In the genomic region with DNA sequence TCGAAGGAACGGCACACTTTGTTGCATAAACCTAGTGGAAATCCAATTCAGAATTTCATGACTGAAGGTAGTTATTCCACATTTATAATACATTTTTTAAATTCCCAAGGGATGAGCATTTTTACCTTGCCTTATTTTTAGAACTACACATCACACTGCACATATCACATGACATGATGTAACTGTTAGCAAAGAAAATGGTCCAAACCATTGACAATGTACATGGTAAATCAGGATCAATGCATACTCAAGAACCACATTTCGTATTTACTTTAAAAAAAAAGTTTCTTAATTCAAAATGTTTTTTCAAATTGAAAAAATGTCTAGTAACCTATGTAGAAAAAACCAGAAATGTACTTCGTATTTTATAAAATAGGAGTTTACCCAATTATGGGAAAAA, we compare ENCODE assay signal across 9 cellular contexts. TPM values are rescaled to one million over a fixed set of nuclear protein-coding genes. Genes with fewer than 3 reads are reported as not detected.
DNase-seq lines count a peak whose midpoint lies in the region; ATAC-seq and TF ChIP-seq lines count a peak whose summit lies in the region.
"Had no signal": no experiment of that assay in that cellular context is flagged by ENCODE, and none has a peak within 500 bp of the region (broad histone marks: within the 10 kb centered on the region; RNA-seq: fewer than 3 reads in every experiment).

No MANE protein-coding gene starts in this region.

- H3K9me2 ChIP-seq in SK-N-SH: no peaks in the 10 kb centered on the region

- H3K4me3 ChIP-seq in SK-N-SH (ENCODE audit: low read depth in 2 of 2, low read length in 1 of 2) (peak overlapping the region; percentile 76 to 93; a peak in 3 of 4 replicates), right cardiac atrium (ENCODE audit: low read length) (peak overlapping the region; percentile 40)

- no peak for TF ChIP-seq CTCF in SK-N-SH (IDR thresholded peaks at IDR 0.05)

- 64% methylated on average over 4 of the region's 4 CpGs for WGBS in SK-N-SH (ENCODE audit: low lambda C conversion rate)
- 33% methylated on average over 4 of the region's 4 CpGs for WGBS in right cardiac atrium

- peak overlapping the region; percentile 95 for H3K9ac ChIP-seq in SK-N-SH

- POLR2A ChIA-PET in SK-N-SH (lab: Yijun Ruan, JAX): no interaction called here

- peaks cover 76% of the 10 kb centered on the region for H4K20me1 ChIP-seq in SK-N-SH (ENCODE audit: insufficient read depth)

- H3K27me3 Mint-ChIP-seq in activated T-helper 1 cell treated with anti-CD3 and anti-CD28 coated beads, Interleukin-12 subunit alpha, Interleukin-12 subunit beta, Interleukin-2, Interleukin-4 antibody, amounts not matched to agents 30 ng/mL and 10 ng/mL and 1 ng/mL, durations not matched to agents 14 hours and 24 hours and 36 hours (ENCODE audit: insufficient read depth): no peaks in the 10 kb centered on the region
- no peaks in the 10 kb centered on the region for H3K27me3 Mint-ChIP-seq in stimulated activated naive B cell treated with anti-CD40 and anti-IgM and Interleukin-4, amounts not matched to agents 10 μg/mL and 1 μg/mL and 100 μg/mL, for 72 hours

- H3K27me3 ChIP-seq in SK-N-SH (ENCODE audit: insufficient read depth): no peaks in the 10 kb centered on the region
- no peaks in the 10 kb centered on the region for H3K27me3 ChIP-seq in right cardiac atrium (ENCODE audit: control insufficient read depth, insufficient read depth)

- intact Hi-C loops in activated T-helper 1 cell treated with anti-CD3 and anti-CD28 coated beads, Interleukin-12 subunit alpha, Interleukin-12 subunit beta, Interleukin-2, Interleukin-4 antibody, amounts not matched to agents 30 ng/mL and 10 ng/mL and 1 ng/mL, durations not matched to agents 14 hours and 24 hours and 36 hours (cut with micrococcal nuclease): loop anchor here (2.0 to 10.0 kb wide), 5 partner anchors 34 to 1296 kb away; a partner anchor contains a TSS
- intact Hi-C loops in right cardiac atrium (cut with DNase I): loop anchor here in 3 of 4 donors (5.0 to 10.0 kb wide), 3 partner anchors 128 to 146 kb away; no protein-coding TSS in a partner anchor

- CTCF ChIA-PET in SK-N-SH (lab: Yijun Ruan, JAX): no interaction called here

- DNase-seq in SK-N-SH (no peak), right cardiac atrium (no peak), NCI-H2107 (lab: John Stamatoyannopoulos, UW) (no peak)
- no peak for DNase-seq in activated T-helper 1 cell treated with anti-CD3 and anti-CD28 coated beads, Interleukin-12 subunit alpha, Interleukin-12 subunit beta, Interleukin-2, Interleukin-4 antibody, amounts not matched to agents 30 ng/mL and 10 ng/mL and 1 ng/mL, durations not matched to agents 14 hours and 24 hours and 36 hours (ENCODE audit: low spot score)
- DNase-seq in stimulated activated naive B cell treated with anti-CD40 and anti-IgM and Interleukin-4, amounts not matched to agents 10 μg/mL and 1 μg/mL and 100 μg/mL, for 72 hours: no peak
- DNase-seq: activated CD4-positive, alpha-beta T cell treated with anti-CD3 and anti-CD28 coated beads, Interleukin-2, amount 50 U/mL, for 1 hour had no signal

- no peaks in the 10 kb centered on the region for H3K9me3 ChIP-seq in SK-N-SH
- H3K9me3 ChIP-seq in right cardiac atrium (ENCODE audit: control insufficient read depth, low read length): no peaks in the 10 kb centered on the region

- H3K4me2 ChIP-seq in SK-N-SH: peak overlapping the region; percentile 79

- peaks cover 0 to 4% of the 10 kb centered on the region in 2 experiments for H3K36me3 ChIP-seq in SK-N-SH (replicated peaks in 1 of 2; ENCODE audit: control insufficient read depth in 1 of 2, insufficient read depth in 2 of 2, low read length in 1 of 2)

- no peak for TF ChIP-seq RAD21 in SK-N-SH (IDR thresholded peaks at IDR 0.05; ENCODE audit: low read length)

- H3K4me3 Mint-ChIP-seq in activated T-helper 1 cell treated with anti-CD3 and anti-CD28 coated beads, Interleukin-12 subunit alpha, Interleukin-12 subunit beta, Interleukin-2, Interleukin-4 antibody, amounts not matched to agents 30 ng/mL and 10 ng/mL and 1 ng/mL, durations not matched to agents 14 hours and 24 hours and 36 hours: peak overlapping the region; percentile 86
- peak overlapping the region; percentile 68 to 76 for H3K4me3 Mint-ChIP-seq in stimulated activated naive B cell treated with anti-CD40 and anti-IgM and Interleukin-4, amounts not matched to agents 10 μg/mL and 1 μg/mL and 100 μg/mL, for 72 hours

- peak overlapping the region; percentile 59 for H3K27ac Mint-ChIP-seq in activated T-helper 1 cell treated with anti-CD3 and anti-CD28 coated beads, Interleukin-12 subunit alpha, Interleukin-12 subunit beta, Interleukin-2, Interleukin-4 antibody, amounts not matched to agents 30 ng/mL and 10 ng/mL and 1 ng/mL, durations not matched to agents 14 hours and 24 hours and 36 hours
- H3K27ac Mint-ChIP-seq in stimulated activated naive B cell treated with anti-CD40 and anti-IgM and Interleukin-4, amounts not matched to agents 10 μg/mL and 1 μg/mL and 100 μg/mL, for 72 hours: no peak overlapping the region

- ATAC-seq in SK-N-SH treated with all-trans-retinoic acid at 6 μM for 48 hours (no peak), right cardiac atrium (no peak), HG03025 (IDR thresholded peaks at IDR 0.05; ENCODE audit: low FRiP score, unreplicated experiment) (no peak), HG02884 (IDR thresholded peaks at IDR 0.05; ENCODE audit: unreplicated experiment) (no peak)
- ATAC-seq in stimulated activated naive B cell treated with anti-CD40 and anti-IgM and Interleukin-4, amounts not matched to agents 10 μg/mL and 1 μg/mL and 100 μg/mL, for 72 hours (replicated peaks): no peak

- peak overlapping the region; percentile 8 to 94; a peak in 3 of 4 replicates for H3K27ac ChIP-seq in SK-N-SH (ENCODE audit: low read depth in 2 of 2, low read length in 1 of 2)
- H3K27ac ChIP-seq in right cardiac atrium (ENCODE audit: low read length): no peak overlapping the region

- no peak for TF ChIP-seq EP300 in SK-N-SH (IDR thresholded peaks at IDR 0.05; ENCODE audit: borderline replicate concordance in 1 of 2, low read depth in 1 of 2, low read length in 1 of 2)

- no peak overlapping the region for H2AFZ ChIP-seq in SK-N-SH (ENCODE audit: low read depth)

- H3K4me1 Mint-ChIP-seq in activated T-helper 1 cell treated with anti-CD3 and anti-CD28 coated beads, Interleukin-12 subunit alpha, Interleukin-12 subunit beta, Interleukin-2, Interleukin-4 antibody, amounts not matched to agents 30 ng/mL and 10 ng/mL and 1 ng/mL, durations not matched to agents 14 hours and 24 hours and 36 hours (ENCODE audit: low read depth): peaks cover 66% of the 10 kb centered on the region
- peaks cover 30 to 55% of the 10 kb centered on the region in 2 donors for H3K4me1 Mint-ChIP-seq in stimulated activated naive B cell treated with anti-CD40 and anti-IgM and Interleukin-4, amounts not matched to agents 10 μg/mL and 1 μg/mL and 100 μg/mL, for 72 hours

- peaks cover 20% of the 10 kb centered on the region for H3F3A ChIP-seq in SK-N-SH (replicated peaks; ENCODE audit: insufficient read depth)

- peaks cover 86% of the 10 kb centered on the region for H3K79me2 ChIP-seq in SK-N-SH (ENCODE audit: insufficient read depth)

- H3K36me3 Mint-ChIP-seq in activated T-helper 1 cell treated with anti-CD3 and anti-CD28 coated beads, Interleukin-12 subunit alpha, Interleukin-12 subunit beta, Interleukin-2, Interleukin-4 antibody, amounts not matched to agents 30 ng/mL and 10 ng/mL and 1 ng/mL, durations not matched to agents 14 hours and 24 hours and 36 hours (ENCODE audit: low read depth): peaks cover 8% of the 10 kb centered on the region
- peaks cover 6 to 29% of the 10 kb centered on the region in 2 donors for H3K36me3 Mint-ChIP-seq in stimulated activated naive B cell treated with anti-CD40 and anti-IgM and Interleukin-4, amounts not matched to agents 10 μg/mL and 1 μg/mL and 100 μg/mL, for 72 hours

- H3K9me3 Mint-ChIP-seq in activated T-helper 1 cell treated with anti-CD3 and anti-CD28 coated beads, Interleukin-12 subunit alpha, Interleukin-12 subunit beta, Interleukin-2, Interleukin-4 antibody, amounts not matched to agents 30 ng/mL and 10 ng/mL and 1 ng/mL, durations not matched to agents 14 hours and 24 hours and 36 hours: no peaks in the 10 kb centered on the region
- no peaks in the 10 kb centered on the region for H3K9me3 Mint-ChIP-seq in stimulated activated naive B cell treated with anti-CD40 and anti-IgM and Interleukin-4, amounts not matched to agents 10 μg/mL and 1 μg/mL and 100 μg/mL, for 72 hours

- peaks cover 14% of the 10 kb centered on the region in 2 experiments; a peak in 3 of 4 replicates for H3K4me1 ChIP-seq in SK-N-SH (ENCODE audit: control insufficient read depth in 1 of 2, insufficient read depth in 2 of 2, low read depth in 1 of 2, low read length in 1 of 2)
- peaks cover 7% of the 10 kb centered on the region for H3K4me1 ChIP-seq in right cardiac atrium (ENCODE audit: control insufficient read depth, insufficient read depth, low read length)

TF ChIP-seq in SK-N-SH, 30 proteins besides CTCF, POLR2A, EP300 and RAD21 (continues in another document):
- no peak for TF ChIP-seq NRF1 (IDR thresholded peaks at IDR 0.05; ENCODE audit: low read depth, low read length)

TF ChIP-seq in SK-N-SH treated with all-trans-retinoic acid at 6 μM for 48 hours, 23 proteins besides CTCF, POLR2A, EP300 and RAD21 (continues in another document):
- TF ChIP-seq, protein P1, sequence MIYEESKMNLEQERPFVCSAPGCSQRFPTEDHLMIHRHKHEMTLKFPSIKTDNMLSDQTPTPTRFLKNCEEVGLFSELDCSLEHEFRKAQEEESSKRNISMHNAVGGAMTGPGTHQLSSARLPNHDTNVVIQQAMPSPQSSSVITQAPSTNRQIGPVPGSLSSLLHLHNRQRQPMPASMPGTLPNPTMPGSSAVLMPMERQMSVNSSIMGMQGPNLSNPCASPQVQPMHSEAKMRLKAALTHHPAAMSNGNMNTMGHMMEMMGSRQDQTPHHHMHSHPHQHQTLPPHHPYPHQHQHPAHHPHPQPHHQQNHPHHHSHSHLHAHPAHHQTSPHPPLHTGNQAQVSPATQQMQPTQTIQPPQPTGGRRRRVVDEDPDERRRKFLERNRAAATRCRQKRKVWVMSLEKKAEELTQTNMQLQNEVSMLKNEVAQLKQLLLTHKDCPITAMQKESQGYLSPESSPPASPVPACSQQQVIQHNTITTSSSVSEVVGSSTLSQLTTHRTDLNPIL (CRISPR knock-in tag; IDR thresholded peaks at IDR 0.05; ENCODE audit: low read depth): no peak

RNA-seq across cellular contexts. Expression of a gene that starts 2.5 kb away (rescaled TPM):
- polyA plus RNA-seq in SK-N-SH (2012; rRNA removed) (10.0 and 11.9 TPM in 2 replicates), right cardiac atrium (15.9 TPM)
- polyA plus RNA-seq in SK-N-SH (2012; cell fraction: cytosol; rRNA removed): 7.2 and 9.3 TPM in 2 replicates
- polyA plus RNA-seq in SK-N-SH (2012; cell fraction: nucleus; rRNA removed): 48.5 and 48.8 TPM in 2 replicates
- 96.7 and 99.4 TPM in 2 replicates for total RNA-seq in activated T-helper 1 cell treated with anti-CD3 and anti-CD28 coated beads, Interleukin-12 subunit alpha, Interleukin-12 subunit beta, Interleukin-2, Interleukin-4 antibody, amounts not matched to agents 30 ng/mL and 10 ng/mL and 1 ng/mL, durations not matched to agents 14 hours and 24 hours and 36 hours
- 10 to 100 TPM; 36.2 to 53.8 (median 43.7) TPM for total RNA-seq in right cardiac atrium
